18 cellular contexts compared by ENCODE assay signal in the genomic region with DNA sequence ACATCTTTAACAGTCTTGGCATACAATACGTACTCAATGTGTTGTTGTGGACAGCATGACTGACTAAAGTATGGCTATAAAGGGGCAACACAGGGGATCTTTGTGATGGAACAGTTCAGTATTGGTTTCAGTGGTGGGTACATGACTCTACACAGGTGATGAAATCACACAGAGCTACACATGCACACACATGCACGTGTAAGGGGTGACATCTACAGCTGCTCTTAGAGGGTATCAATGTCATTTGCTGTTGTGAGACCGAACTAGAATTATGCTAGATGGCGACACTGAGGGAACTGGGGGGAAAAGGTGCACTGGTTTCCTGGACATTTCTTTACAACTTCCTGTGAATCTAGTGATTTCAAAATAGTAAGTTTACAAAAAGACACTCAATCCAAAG. TPM values are rescaled to one million over a fixed set of nuclear protein-coding genes. Genes with fewer than 3 reads are reported as not detected.
DNase-seq lines count a peak whose midpoint lies in the region; ATAC-seq and TF ChIP-seq lines count a peak whose summit lies in the region.
"Had no signal": no experiment of that assay in that cellular context is flagged by ENCODE, and none has a peak within 500 bp of the region (broad histone marks: within the 10 kb centered on the region; RNA-seq: fewer than 3 reads in every experiment).

No MANE protein-coding gene starts in this region.

- H3K36me3 ChIP-seq in right atrium auricular region: no peaks in the 10 kb centered on the region
- H3K36me3 ChIP-seq in uterus: no peaks in the 10 kb centered on the region
- H3K36me3 ChIP-seq in neuronal stem cell (replicated peaks in 1 of 2; ENCODE audit: control insufficient read depth in 2 of 2, insufficient read depth in 2 of 2, low read length in 2 of 2): no peaks in the 10 kb centered on the region

- no peak overlapping the region for H2BK12ac ChIP-seq in neuronal stem cell (ENCODE audit: low read length)

- no peak overlapping the region for H4K91ac ChIP-seq in neuronal stem cell (ENCODE audit: low read depth, low read length, poor library complexity)

- H4K8ac ChIP-seq in neuronal stem cell (ENCODE audit: low read depth, low read length): no peak overlapping the region

- TF ChIP-seq POLR2A in uterus (IDR thresholded peaks at IDR 0.05): no peak

- intact Hi-C loops in cardiac septum (cut with DNase I): no loop called here
- intact Hi-C loops in natural killer cell (cut with micrococcal nuclease): no loop called here
- intact Hi-C loops in uterus (cut with DNase I; ENCODE audit: low total_unique reads): no loop called here

- H2BK15ac ChIP-seq in neuronal stem cell (ENCODE audit: low read length): no peak overlapping the region

- no CpG with 5 or more reads among the region's 4 CpGs for WGBS in neuronal stem cell (ENCODE audit: extremely low coverage in 2 of 2, insufficient read length in 2 of 2, insufficient replicate concordance in 1 of 2), 2 donors

- DNase-seq in right atrium auricular region (ENCODE audit: low spot score) (no peak), cardiac septum (ENCODE audit: low spot score) (no peak), natural killer cell (no peak), uterus (no peak), activated gamma-delta T cell treated with Interleukin-2 at 50 U/mL for 16 hours (no peak), neuronal stem cell (ENCODE audit: low spot score) (no peak)
- DNase-seq in activated naive CD8-positive, alpha-beta T cell treated with anti-CD3 and anti-CD28 coated beads, Interleukin-2, amount 10 ng/mL, durations not matched to agents 7 days and 5 days: no peak
- DNase-seq: activated T-cell treated with anti-CD3 and anti-CD28 coated beads for 4 hours, amygdala, cortex of kidney, DMS 273 treated with DMSO at 0.1 percent for 48 hours, GOT3, hippocampal formation, NCI-H1048 had no signal

- POLR2A ChIA-PET in activated naive CD8-positive, alpha-beta T cell treated with anti-CD3 and anti-CD28 coated beads, Interleukin-2, amount 10 ng/mL, durations not matched to agents 7 days and 5 days (lab: Charles Lee): interaction anchor here (1.6 kb wide), 1 partner anchor 10 kb away, joined by 5 read pairs; no protein-coding TSS in a partner anchor

- H2AFZ ChIP-seq in neuronal stem cell (ENCODE audit: low read length): no peak overlapping the region

- H2BK5ac ChIP-seq in neuronal stem cell (ENCODE audit: low read length): no peak overlapping the region

- H3K4me1 Mint-ChIP-seq in activated naive CD8-positive, alpha-beta T cell treated with anti-CD3 and anti-CD28 coated beads, Interleukin-2, amount 10 ng/mL, durations not matched to agents 7 days and 5 days: peaks cover 78% of the 10 kb centered on the region
- peaks cover 84 to 90% of the 10 kb centered on the region in 2 donors for H3K4me1 Mint-ChIP-seq in natural killer cell

- no peaks in the 10 kb centered on the region for H3K9me3 Mint-ChIP-seq in activated naive CD8-positive, alpha-beta T cell treated with anti-CD3 and anti-CD28 coated beads, Interleukin-2, amount 10 ng/mL, durations not matched to agents 7 days and 5 days
- no peaks in the 10 kb centered on the region for H3K9me3 Mint-ChIP-seq in natural killer cell
- H3K9me3 Mint-ChIP-seq: stimulated activated naive CD8-positive, alpha-beta T cell treated with anti-CD3 and anti-CD28 coated beads, Interleukin-15, Interleukin-2, amounts not matched to agents 100 ng/mL and 50 ng/mL, for 24 hours; WTC11 had no signal

- H3K27ac Mint-ChIP-seq in activated naive CD8-positive, alpha-beta T cell treated with anti-CD3 and anti-CD28 coated beads, Interleukin-2, amount 10 ng/mL, durations not matched to agents 7 days and 5 days: peak overlapping the region; percentile 63
- H3K27ac Mint-ChIP-seq in natural killer cell: peak overlapping the region; percentile 86 to 87
- H3K27ac Mint-ChIP-seq: WTC11 had no signal

- H3K14ac ChIP-seq in neuronal stem cell (ENCODE audit: low read length): no peak overlapping the region

- no peak overlapping the region for H2AK5ac ChIP-seq in neuronal stem cell (ENCODE audit: low read depth, low read length)

- H3K4me3 ChIP-seq in right atrium auricular region (no peak overlapping the region), uterus (no peak overlapping the region), neuronal stem cell (ENCODE audit: low read length in 2 of 2) (no peak overlapping the region)

- TF ChIP-seq CTCF in right atrium auricular region (IDR thresholded peaks at IDR 0.05): no peak
- TF ChIP-seq CTCF in natural killer cell (IDR thresholded peaks at IDR 0.05): no peak
- no peak for TF ChIP-seq CTCF in uterus (IDR thresholded peaks at IDR 0.05)

- no peak overlapping the region for H2BK120ac ChIP-seq in neuronal stem cell (ENCODE audit: low read depth, low read length)

- H3K4me1 ChIP-seq in right atrium auricular region: peaks cover 0 to 80% of the 10 kb centered on the region in 2 donors
- peaks cover 0 to 4% of the 10 kb centered on the region in 2 donors for H3K4me1 ChIP-seq in uterus
- no peaks in the 10 kb centered on the region for H3K4me1 ChIP-seq in neuronal stem cell (ENCODE audit: control insufficient read depth in 2 of 2, insufficient read depth in 1 of 2, low read depth in 1 of 2, low read length in 2 of 2)

- no peak overlapping the region for H3K9ac ChIP-seq in neuronal stem cell (ENCODE audit: low read depth, low read length, poor library complexity)

- no peaks in the 10 kb centered on the region for H3K9me3 ChIP-seq in right atrium auricular region
- H3K9me3 ChIP-seq in uterus: no peaks in the 10 kb centered on the region
- H3K9me3 ChIP-seq in neuronal stem cell (replicated peaks in 1 of 2; ENCODE audit: control insufficient read depth in 2 of 2, insufficient read depth in 1 of 2, low read depth in 1 of 2, low read length in 2 of 2): no peaks in the 10 kb centered on the region

- H3K27ac ChIP-seq in right atrium auricular region (peak overlapping the region; percentile 52 to 82), uterus (peak overlapping the region; percentile 64 to 65), neuronal stem cell (replicated peaks; ENCODE audit: low read length) (no peak overlapping the region)

- peak overlapping the region; percentile 32 for H3K4me3 Mint-ChIP-seq in activated naive CD8-positive, alpha-beta T cell treated with anti-CD3 and anti-CD28 coated beads, Interleukin-2, amount 10 ng/mL, durations not matched to agents 7 days and 5 days
- peak overlapping the region; percentile 17 for H3K4me3 Mint-ChIP-seq in natural killer cell
- H3K4me3 Mint-ChIP-seq: neural crest cell; stimulated activated naive CD8-positive, alpha-beta T cell treated with anti-CD3 and anti-CD28 coated beads, Interleukin-15, Interleukin-2, amounts not matched to agents 100 ng/mL and 50 ng/mL, for 24 hours; WTC11 had no signal

- H3K27me3 ChIP-seq in right atrium auricular region (no peaks in the 10 kb centered on the region), uterus (no peaks in the 10 kb centered on the region), neuronal stem cell (ENCODE audit: control insufficient read depth in 3 of 3, insufficient read depth in 3 of 3, low read depth in 1 of 3, low read length in 3 of 3) (peaks cover 0 to 34% (median 0%) of the 10 kb centered on the region in 3 experiments)

- H3K23ac ChIP-seq in neuronal stem cell (ENCODE audit: low read depth, low read length, poor library complexity): no peak overlapping the region

- no peak overlapping the region for H3K18ac ChIP-seq in neuronal stem cell (ENCODE audit: low read length)

- no peak overlapping the region for H3K4me2 ChIP-seq in neuronal stem cell (ENCODE audit: insufficient read depth, low read length, poor library complexity, severe bottlenecking)

- H3K27me3 Mint-ChIP-seq in activated naive CD8-positive, alpha-beta T cell treated with anti-CD3 and anti-CD28 coated beads, Interleukin-2, amount 10 ng/mL, durations not matched to agents 7 days and 5 days: no peaks in the 10 kb centered on the region
- H3K27me3 Mint-ChIP-seq in natural killer cell (ENCODE audit: low read depth in 2 of 2): no peaks in the 10 kb centered on the region
- H3K27me3 Mint-ChIP-seq: stimulated activated naive CD8-positive, alpha-beta T cell treated with anti-CD3 and anti-CD28 coated beads, Interleukin-15, Interleukin-2, amounts not matched to agents 100 ng/mL and 50 ng/mL, for 24 hours had no signal

- H3K4ac ChIP-seq in neuronal stem cell (ENCODE audit: low read length): no peak overlapping the region

- no peaks in the 10 kb centered on the region for H3K79me1 ChIP-seq in neuronal stem cell (ENCODE audit: low read depth, low read length)

- ATAC-seq in activated naive CD8-positive, alpha-beta T cell treated with anti-CD3 and anti-CD28 coated beads, Interleukin-2, amount 10 ng/mL, durations not matched to agents 7 days and 5 days (ENCODE audit: low read depth): no peak
- ATAC-seq in natural killer cell (no peak), GM21723 (IDR thresholded peaks at IDR 0.05; ENCODE audit: unreplicated experiment) (no peak)
- ATAC-seq: WTC11 had no signal

- H3K36me3 Mint-ChIP-seq in activated naive CD8-positive, alpha-beta T cell treated with anti-CD3 and anti-CD28 coated beads, Interleukin-2, amount 10 ng/mL, durations not matched to agents 7 days and 5 days: peaks cover 21% of the 10 kb centered on the region
- no peaks in the 10 kb centered on the region for H3K36me3 Mint-ChIP-seq in natural killer cell
- H3K36me3 Mint-ChIP-seq: WTC11 had no signal

RNA-seq across cellular contexts. Expression of a gene that starts 22.1 kb away (rescaled TPM):
- total RNA-seq in right atrium auricular region (10 to 100 TPM; 13.5 to 16.9 TPM), cardiac septum (17.7 TPM), natural killer cell (10 to 100 TPM; 55.6 to 89.8 (median 77.4) TPM), uterus (10 to 100 TPM in 1 of 4 donors, 1 to 10 TPM in 3; 2.9 to 34.1 (median 7.2) TPM)
- 10 to 100 TPM; 17.7 to 18.7 TPM for total RNA-seq in activated naive CD8-positive, alpha-beta T cell treated with anti-CD3 and anti-CD28 coated beads, Interleukin-2, amount 10 ng/mL, durations not matched to agents 7 days and 5 days
- polyA plus RNA-seq in neuronal stem cell (2013, experiment 1 of 2): 0.01 TPM
- under 0.01 TPM for polyA plus RNA-seq in neuronal stem cell (2013, experiment 2 of 2)

RNA-seq across cellular contexts. Expression of a gene that starts 33.9 kb away (rescaled TPM):
- 10 to 100 TPM; 13.5 to 15.2 TPM for total RNA-seq in right atrium auricular region
- 22.4 TPM for total RNA-seq in cardiac septum
- 10 to 100 TPM; 67.2 to 70.5 TPM for total RNA-seq in activated naive CD8-positive, alpha-beta T cell treated with anti-CD3 and anti-CD28 coated beads, Interleukin-2, amount 10 ng/mL, durations not matched to agents 7 days and 5 days
- 10 to 100 TPM; 41.8 to 54.3 (median 53.9) TPM for total RNA-seq in natural killer cell
- total RNA-seq in uterus: 10 to 100 TPM in 2 of 4 donors, 1 to 10 TPM in 2; 6.4 to 36.4 (median 19.1) TPM
- 71.0 TPM for polyA plus RNA-seq in neuronal stem cell (2013, experiment 1 of 2)
- polyA plus RNA-seq in neuronal stem cell (2013, experiment 2 of 2): 71.8 TPM
